ENCODE assay signal across 1 cellular context in the genomic region with DNA sequence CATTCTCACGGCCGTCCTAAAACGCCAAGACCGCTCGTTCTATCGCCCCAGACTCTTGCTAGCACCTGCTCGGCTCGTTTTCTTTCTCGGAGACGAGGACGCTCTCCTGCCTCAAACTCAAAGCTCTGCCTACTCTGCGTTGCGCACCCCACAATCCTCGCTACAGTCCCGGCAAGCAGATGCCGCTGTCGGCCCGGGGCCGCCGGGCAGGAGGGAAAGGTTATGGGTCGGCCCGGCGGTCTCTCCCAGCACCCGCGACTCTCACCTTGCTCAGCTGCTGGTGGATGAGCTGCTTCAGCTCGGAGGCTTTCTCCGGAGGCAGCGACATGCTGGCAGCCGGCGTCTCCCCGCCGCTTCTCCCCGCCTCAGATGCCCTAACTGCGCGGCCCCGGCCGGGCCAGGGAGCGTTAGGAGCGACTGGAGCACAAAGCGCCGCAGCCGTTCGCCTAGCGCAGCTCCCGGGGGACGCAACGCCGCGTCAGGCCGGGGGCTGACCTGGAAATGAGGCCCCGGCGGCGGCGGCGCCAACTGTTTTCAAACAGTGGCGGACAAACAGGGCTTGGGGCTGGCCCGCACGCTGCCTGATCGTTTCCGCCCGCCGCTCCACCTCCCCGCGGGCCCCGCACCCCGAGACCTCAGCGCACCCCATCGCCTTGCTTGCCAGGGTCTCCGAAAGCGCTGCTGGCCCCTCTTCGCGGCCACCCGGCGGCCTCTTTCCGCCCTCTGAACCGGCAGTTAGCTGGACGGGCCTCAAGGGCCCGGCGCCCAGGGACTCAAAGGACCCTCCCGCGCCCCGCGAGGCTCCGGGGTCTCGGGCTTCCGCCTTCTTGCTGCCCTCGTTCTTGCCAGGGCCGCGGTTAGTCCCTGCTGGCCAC.
TF ChIP-seq lines count a peak whose summit lies in the region.

A gene with protein sequence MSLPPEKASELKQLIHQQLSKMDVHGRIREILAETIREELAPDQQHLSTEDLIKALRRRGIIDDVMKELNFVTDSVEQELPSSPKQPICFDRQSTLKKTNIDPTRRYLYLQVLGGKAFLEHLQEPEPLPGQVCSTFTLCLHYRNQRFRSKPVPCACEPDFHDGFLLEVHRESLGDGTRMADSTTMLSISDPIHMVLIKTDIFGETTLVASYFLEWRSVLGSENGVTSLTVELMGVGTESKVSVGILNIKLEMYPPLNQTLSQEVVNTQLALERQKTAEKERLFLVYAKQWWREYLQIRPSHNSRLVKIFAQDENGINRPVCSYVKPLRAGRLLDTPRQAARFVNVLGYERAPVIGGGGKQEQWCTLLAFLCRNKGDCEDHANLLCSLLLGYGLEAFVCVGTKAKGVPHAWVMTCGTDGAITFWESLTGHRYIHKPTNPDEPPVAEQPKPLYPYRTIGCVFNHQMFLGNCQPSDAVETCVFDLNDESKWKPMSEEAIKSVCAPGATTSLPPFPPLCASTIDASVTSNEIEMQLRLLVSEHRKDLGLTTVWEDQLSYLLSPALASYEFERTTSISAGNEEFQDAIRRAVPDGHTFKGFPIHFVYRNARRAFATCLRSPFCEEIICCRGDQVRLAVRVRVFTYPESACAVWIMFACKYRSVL (minus strand): TSS at position 503 of the 875 bp plus-strand sequence. CDS start 175 bp downstream, at position 328.
Gene PSMG2 (plus strand): TSS at position 822 of the 875 bp plus-strand sequence. CDS start 66 bp downstream, outside the sequence.

TF ChIP-seq in HepG2, 621 proteins besides CTCF, POLR2A, EP300 and RAD21 (continued from another document and continues in another):
- TF ChIP-seq PAXIP1 (CRISPR knock-in tag; conservative IDR thresholded peaks at IDR 0.05), result peak; percentile 32; the same call in 1 of the 2 replicates
- no peak; the same call in 1 of the 2 replicates for TF ChIP-seq FOXP4 (CRISPR knock-in tag; IDR thresholded peaks at IDR 0.05)
- peak; percentile 33 for TF ChIP-seq SALL1 (CRISPR knock-in tag; IDR thresholded peaks at IDR 0.05)
- 0 out of 2 replicates have a peak, but pooled peaks have one; percentile 52 for TF ChIP-seq RNF2 (conservative IDR thresholded peaks at IDR 0.05; ENCODE audit: low read depth)
- peak; percentile 77 for TF ChIP-seq ZNF121 (CRISPR knock-in tag; IDR thresholded peaks at IDR 0.05)
- no peak for TF ChIP-seq FOXM1 (CRISPR knock-in tag; IDR thresholded peaks at IDR 0.05)
- TF ChIP-seq ZNF503 (CRISPR knock-in tag; IDR thresholded peaks at IDR 0.05), result peak; percentile 61; the same call in 1 of the 2 replicates
- TF ChIP-seq XRCC5 (optimal IDR thresholded peaks at IDR 0.05; ENCODE audit: low read length), result peak; percentile 21
- peak; percentile 26; the same call in 1 of the 2 replicates for TF ChIP-seq NFYB (CRISPR knock-in tag; IDR thresholded peaks at IDR 0.05)
- TF ChIP-seq KLF12 (CRISPR knock-in tag; IDR thresholded peaks at IDR 0.05; ENCODE audit: borderline replicate concordance), result no peak
- peak; percentile 19; the same call in 1 of the 2 replicates for TF ChIP-seq HDAC2 (CRISPR knock-in tag; IDR thresholded peaks at IDR 0.05)
- TF ChIP-seq ZNF143 (CRISPR knock-in tag; IDR thresholded peaks at IDR 0.05), result no peak
- TF ChIP-seq THAP11 (CRISPR knock-in tag; IDR thresholded peaks at IDR 0.05), result peak; percentile 86
- TF ChIP-seq ZBED4 (CRISPR knock-in tag; IDR thresholded peaks at IDR 0.05; ENCODE audit: borderline replicate concordance), result no peak
- peak; percentile 78; the same call in 1 of the 2 replicates for TF ChIP-seq TMF1 (CRISPR knock-in tag; IDR thresholded peaks at IDR 0.05; ENCODE audit: low read depth)
- TF ChIP-seq BRF2 (CRISPR knock-in tag; IDR thresholded peaks at IDR 0.05), result 0 out of 2 replicates have a peak, but pooled peaks have one; percentile 24
- TF ChIP-seq THRA (CRISPR knock-in tag; IDR thresholded peaks at IDR 0.05; ENCODE audit: borderline replicate concordance), result 0 out of 2 replicates have a peak, but pooled peaks have one; percentile 4
- TF ChIP-seq IKZF4 (CRISPR knock-in tag; IDR thresholded peaks at IDR 0.05; ENCODE audit: borderline replicate concordance, low read depth, not compliant biosample characterization), result peak; percentile 19
- peak; percentile 94 for TF ChIP-seq E2F5 (CRISPR knock-in tag; conservative IDR thresholded peaks at IDR 0.05)
- TF ChIP-seq GATA4 (IDR thresholded peaks at IDR 0.05; ENCODE audit: borderline replicate concordance, low read depth), result peak; percentile 42; the same call in 1 of the 2 replicates
- TF ChIP-seq DNMT3B (CRISPR knock-in tag; conservative IDR thresholded peaks at IDR 0.05), result peak; percentile 68; the same call in 1 of the 2 replicates
- peak; percentile 84; the same call in 1 of the 2 replicates for TF ChIP-seq ZFP41 (CRISPR knock-in tag; IDR thresholded peaks at IDR 0.05; ENCODE audit: borderline replicate concordance)
- peak; percentile 71 for TF ChIP-seq ZNF501 (CRISPR knock-in tag; IDR thresholded peaks at IDR 0.05)
- TF ChIP-seq MIER3 (CRISPR knock-in tag; IDR thresholded peaks at IDR 0.05; ENCODE audit: borderline replicate concordance), result peak; percentile 36; the same call in 1 of the 2 replicates
- TF ChIP-seq ZNF251 (CRISPR knock-in tag; IDR thresholded peaks at IDR 0.05), result no peak
- TF ChIP-seq DR1 (CRISPR knock-in tag; IDR thresholded peaks at IDR 0.05), result peak; percentile 69; the same call in 1 of the 2 replicates
- TF ChIP-seq KDM4B (CRISPR knock-in tag; IDR thresholded peaks at IDR 0.05), result 0 out of 2 replicates have a peak, but pooled peaks have one; percentile 47
- peak; percentile 29; the same call in 1 of the 2 replicates for TF ChIP-seq MLXIP (CRISPR knock-in tag; IDR thresholded peaks at IDR 0.05; ENCODE audit: borderline replicate concordance)
- TF ChIP-seq KLF13 (CRISPR knock-in tag; IDR thresholded peaks at IDR 0.05), result no peak; the same call in 1 of the 2 replicates
